In genomic region chr6:33758807-33759206, GRCh38 we compare ENCODE assay signal across 19 cellular contexts. TPM values are rescaled to one million over a fixed set of nuclear protein-coding genes. Genes with fewer than 3 reads are reported as not detected.
DNase-seq lines count a peak whose midpoint lies in the region; ATAC-seq, FAIRE-seq and TF ChIP-seq lines count a peak whose summit lies in the region.
"Had no signal": no experiment of that assay in that cellular context is flagged by ENCODE, and none has a peak within 500 bp of the region (broad histone marks: within the 10 kb centered on the region; RNA-seq: fewer than 3 reads in every experiment).

No MANE protein-coding gene starts in this region.

- H3K27ac ChIP-seq in AG04450 (ENCODE audit: low read depth, low read length) (peak overlapping the region; percentile 21), HEK293 (ENCODE audit: extremely low read depth, low read depth, low read length) (no peak overlapping the region), VCaP (peak overlapping the region; percentile 76), HepG2 (ENCODE audit: extremely low read length, insufficient read depth, low read length) (no peak overlapping the region)
- H3K27ac ChIP-seq: BLaER1, SK-N-MC had no signal

- no peak for TF ChIP-seq CTCF in AG04450 (IDR thresholded peaks at IDR 0.05; ENCODE audit: low read depth, low read length)
- no peak for TF ChIP-seq CTCF in HEK293 (tag by site-specific recombination; IDR thresholded peaks at IDR 0.05)
- TF ChIP-seq CTCF in VCaP (conservative IDR thresholded peaks at IDR 0.05): no peak
- TF ChIP-seq CTCF in HepG2 (CRISPR knock-in tag; IDR thresholded peaks at IDR 0.05): no peak

- CTCF ChIA-PET in AG04450 (lab: Charles Lee) (interaction anchor here (0.6 to 4.6 kb wide), 3 partner anchors 11 to 48 kb away, joined by 5 to 26 read pairs (median 21); partner anchors contain the start of gene UQCC2), HEK293 (lab: Yijun Ruan, JAX) (interaction anchor here (0.6 to 12.1 kb wide), 5 partner anchors 12 to 1787 kb away, joined by 3 to 193 read pairs (median 3); partner anchors contain the start of genes DXO and IP6K3), HepG2 (lab: Yijun Ruan, JAX; ENCODE audit: low intra/inter-chr PET ratio, low total read pairs) (no interaction called here)
- CTCF ChIA-PET in activated CD4-positive, alpha-beta memory T cell treated with anti-CD3 and anti-CD28 coated beads, Interleukin-2, amount 10 ng/mL, durations not matched to agents 7 days and 5 days (lab: Charles Lee): interaction anchor here (0.7 to 1.2 kb wide), 2 partner anchors 14 to 47 kb away, joined by 3 read pairs; partner anchors contain the start of gene UQCC2

- 2% methylated on average over 7 of the region's 7 CpGs for WGBS in HepG2 (ENCODE audit: low lambda C conversion rate)

- H3K27ac Mint-ChIP-seq in activated CD4-positive, alpha-beta memory T cell treated with anti-CD3 and anti-CD28 coated beads, Interleukin-2, amount 10 ng/mL, durations not matched to agents 7 days and 5 days: no peak overlapping the region

- H3K4me1 ChIP-seq in HEK293 (ENCODE audit: control insufficient read depth, insufficient read depth, low read length) (peaks cover 27% of the 10 kb centered on the region), HepG2 (ENCODE audit: insufficient read depth, low read length) (peaks cover 36% of the 10 kb centered on the region)

- POLR2A ChIA-PET in AG04450 (lab: Yijun Ruan, JAX): no interaction called here
- POLR2A ChIA-PET in HEK293 (lab: Yijun Ruan, JAX): interaction anchor here (1.2 kb wide), 1 partner anchor 9 kb away, joined by 3 read pairs; no protein-coding TSS in a partner anchor
- POLR2A ChIA-PET in HepG2 (lab: Yijun Ruan, JAX): interaction anchor here (1.8 to 3.9 kb wide), 3 partner anchors 8 to 47 kb away, joined by 5 to 48 read pairs (median 39); partner anchors contain the start of genes IP6K3 and UQCC2
- POLR2A ChIA-PET in activated CD4-positive, alpha-beta memory T cell treated with anti-CD3 and anti-CD28 coated beads, Interleukin-2, amount 10 ng/mL, durations not matched to agents 7 days and 5 days (lab: Charles Lee): interaction anchor here (1.2 kb wide), 1 partner anchor 47 kb away, joined by 4 read pairs; the partner anchor contains the start of gene UQCC2

- no peak for FAIRE-seq in HepG2 (lab: Jason Lieb, UNC)

- no peak for DNase-seq in AG04450 (ENCODE audit: low read depth, low spot score)
- no peak for DNase-seq in HepG2 (ENCODE audit: low spot score)
- DNase-seq in Right ventricle myocardium superior: no peak
- no peak for DNase-seq in KBM-7
- DNase-seq in activated CD4-positive, alpha-beta memory T cell treated with anti-CD3 and anti-CD28 coated beads, Interleukin-2, amount 10 ng/mL, durations not matched to agents 7 days and 5 days: no peak
- DNase-seq in activated CD8-positive, alpha-beta memory T cell treated with anti-CD3 and anti-CD28 coated beads, Interleukin-2, amount 50 U/mL, for 48 hours: no peak
- DNase-seq: DMS 273 treated with DMSO at 0.1 percent for 48 hours; MG63; NCI-H1930; NCI-H2171; NCI-H446 treated with DMSO at 0.1 percent for 48 hours; NK-92 treated with Interleukin-12 subunit alpha and Interleukin-12 subunit beta, amount 100 ng/mL, for 24 hours; OCI-M1; T-cell had no signal

- no peaks in the 10 kb centered on the region for H3K79me2 ChIP-seq in HepG2 (ENCODE audit: insufficient read depth, low read length)

- H3K4me3 Mint-ChIP-seq in activated CD4-positive, alpha-beta memory T cell treated with anti-CD3 and anti-CD28 coated beads, Interleukin-2, amount 10 ng/mL, durations not matched to agents 7 days and 5 days: no peak overlapping the region
- H3K4me3 Mint-ChIP-seq: T-cell had no signal

- no peak overlapping the region for H3K9ac ChIP-seq in HepG2 (ENCODE audit: insufficient read depth, low read depth, low read length)
- H3K9ac ChIP-seq: BLaER1 had no signal

- TF ChIP-seq POLR2A in HepG2 (IDR thresholded peaks at IDR 0.05; ENCODE audit: insufficient read depth in 1 of 2, low read depth in 2 of 2, low read length in 2 of 2): no peak

- no peak overlapping the region for H3K4me3 ChIP-seq in AG04450 (ENCODE audit: low read depth, low read length)
- H3K4me3 ChIP-seq in HEK293 (ENCODE audit: low read depth, low read length): no peak overlapping the region
- no peak overlapping the region for H3K4me3 ChIP-seq in HepG2 (replicated peaks in 1 of 3; ENCODE audit: insufficient read depth in 1 of 3, low read depth in 2 of 3, low read length in 3 of 3)
- H3K4me3 ChIP-seq: BLaER1, MG63, SK-N-MC had no signal

- no peaks in the 10 kb centered on the region for H3K36me3 ChIP-seq in HEK293 (ENCODE audit: control insufficient read depth in 2 of 2, insufficient read depth in 1 of 2, low read length in 2 of 2)
- no peaks in the 10 kb centered on the region for H3K36me3 ChIP-seq in HepG2 (replicated peaks in 1 of 2; ENCODE audit: control insufficient read depth in 1 of 2, insufficient read depth in 2 of 2, low read length in 2 of 2)
- H3K36me3 ChIP-seq: BLaER1, MG63 had no signal

- H3K4me1 Mint-ChIP-seq in activated CD4-positive, alpha-beta memory T cell treated with anti-CD3 and anti-CD28 coated beads, Interleukin-2, amount 10 ng/mL, durations not matched to agents 7 days and 5 days: no peaks in the 10 kb centered on the region

- intact Hi-C loops in HepG2 (cut with micrococcal nuclease; ENCODE audit: unreplicated experiment): no loop called here
- intact Hi-C loops in Right ventricle myocardium superior (cut with DNase I): no loop called here

- H3K36me3 Mint-ChIP-seq in activated CD4-positive, alpha-beta memory T cell treated with anti-CD3 and anti-CD28 coated beads, Interleukin-2, amount 10 ng/mL, durations not matched to agents 7 days and 5 days (ENCODE audit: low read depth): no peaks in the 10 kb centered on the region
- H3K36me3 Mint-ChIP-seq: T-cell had no signal

- no peaks in the 10 kb centered on the region for H3K9me3 Mint-ChIP-seq in activated CD4-positive, alpha-beta memory T cell treated with anti-CD3 and anti-CD28 coated beads, Interleukin-2, amount 10 ng/mL, durations not matched to agents 7 days and 5 days
- H3K9me3 Mint-ChIP-seq: T-cell had no signal

- no peak overlapping the region for H3K4me2 ChIP-seq in HepG2 (ENCODE audit: low read depth, low read length)
- H3K4me2 ChIP-seq: BLaER1 had no signal

- TF ChIP-seq EP300 in HepG2 (IDR thresholded peaks at IDR 0.05; ENCODE audit: low read depth in 2 of 2, low read length in 2 of 2) (no peak), HepG2 (CRISPR knock-in tag; IDR thresholded peaks at IDR 0.05; ENCODE audit: borderline replicate concordance) (no peak)

- H3K9me3 ChIP-seq in AG04450 (ENCODE audit: control insufficient read depth, insufficient read depth, low read length) (no peaks in the 10 kb centered on the region; the same call in 1 of the 2 replicates), HEK293 (ENCODE audit: control insufficient read depth, insufficient read depth, low read depth, low read length) (no peaks in the 10 kb centered on the region), HepG2 (ENCODE audit: low read length) (no peaks in the 10 kb centered on the region)
- H3K9me3 ChIP-seq: BLaER1, MG63 had no signal

- TF ChIP-seq RAD21 in HepG2 (CRISPR knock-in tag; IDR thresholded peaks at IDR 0.05): no peak

- H3K27me3 ChIP-seq in AG04450 (ENCODE audit: control insufficient read depth, insufficient read depth, low read length): peaks cover 5% of the 10 kb centered on the region
- peaks cover 0 to 6% of the 10 kb centered on the region in 2 experiments; a peak in 3 of 5 replicates for H3K27me3 ChIP-seq in HepG2 (ENCODE audit: control insufficient read depth in 1 of 2, insufficient read depth in 2 of 2, low read length in 2 of 2)
- H3K27me3 ChIP-seq: BLaER1, MG63 had no signal

- ATAC-seq in HepG2: no peak
- ATAC-seq in Right ventricle myocardium superior (ENCODE audit: poor library complexity): no peak
- ATAC-seq: T-cell had no signal

- no peaks in the 10 kb centered on the region for H4K20me1 ChIP-seq in HepG2 (ENCODE audit: insufficient read depth, low read length)

- no peaks in the 10 kb centered on the region for H3K27me3 Mint-ChIP-seq in activated CD4-positive, alpha-beta memory T cell treated with anti-CD3 and anti-CD28 coated beads, Interleukin-2, amount 10 ng/mL, durations not matched to agents 7 days and 5 days

- H2AFZ ChIP-seq in HepG2 (ENCODE audit: low read length): no peak overlapping the region

- no TSS peak for BruUV-seq in HepG2 (replicated peaks; lab: Mats Ljungman, UMichigan)

- in situ Hi-C loops in HepG2 (cut with HindIII; ENCODE audit: extremely low pct_ligation_motif_present, low pct_unique_long_range_greater_than_20kb) (no loop called here), KBM-7 (cut with MboI; ENCODE audit: low pct_unique_long_range_greater_than_20kb, low sequenced_read_pairs) (no loop called here)

RNA-seq across cellular contexts. Expression of gene IP6K3, which starts 12.1 kb away (rescaled TPM):
- polyA plus RNA-seq in AG04450 (2011; rRNA removed): 1.1 and 1.6 TPM in 2 replicates
- polyA minus RNA-seq in AG04450 (2011; rRNA and poly(A)+ RNA removed): 0.91 and 2.1 TPM in 2 replicates
- 0.11 and 0.44 TPM in 2 replicates for total RNA-seq in HepG2 (2016; rRNA removed; fragmentation: Illumina TruSeq; extraction: Trizol)
- 0.18 and 0.40 TPM in 2 replicates for total RNA-seq in HepG2 (2016; cell fraction: cytosol; rRNA removed; fragmentation: Illumina TruSeq; extraction: Trizol; ENCODE audit: low read depth)
- total RNA-seq in HepG2 (2016; cell fraction: insoluble cytoplasmic fraction; rRNA removed; fragmentation: Illumina TruSeq; extraction: Trizol): 0.28 and 0.52 TPM in 2 replicates
- 0.17 TPM in 1 of 2 replicates, not detected in the other for total RNA-seq in HepG2 (2016; cell fraction: membrane; rRNA removed; fragmentation: Illumina TruSeq; extraction: Trizol)
- 0.53 TPM in 2 replicates for total RNA-seq in HepG2 (2016; cell fraction: nucleus; rRNA removed; fragmentation: Illumina TruSeq; extraction: Trizol)
- 0.18 and 0.48 TPM in 2 replicates for polyA plus RNA-seq in HepG2 (2011; rRNA removed)
- 0.16 and 0.22 TPM in 2 replicates for polyA plus RNA-seq in HepG2 (2011; cell fraction: cytosol; rRNA removed)
- 0.63 and 0.76 TPM in 2 replicates for polyA plus RNA-seq in HepG2 (2011; cell fraction: nucleus; rRNA removed)
- polyA plus RNA-seq in HepG2 (2012): 0.13 TPM in 1 of 2 replicates, not detected in the other
- polyA plus RNA-seq in HepG2 (2016; cell fraction: cytosol; fragmentation: Illumina TruSeq; extraction: Trizol; ENCODE audit: low read depth): 0.20 and 0.21 TPM in 2 replicates
- polyA plus RNA-seq in HepG2 (2016; cell fraction: insoluble cytoplasmic fraction; fragmentation: Illumina TruSeq; extraction: Trizol; ENCODE audit: low read depth): 0.20 and 0.22 TPM in 2 replicates
- 0.86 TPM in 1 of 2 replicates, not detected in the other for polyA plus RNA-seq in HepG2 (2016; cell fraction: membrane; fragmentation: Illumina TruSeq; extraction: Trizol; ENCODE audit: low read depth)
- polyA plus RNA-seq in HepG2 (2016; cell fraction: nucleus; fragmentation: Illumina TruSeq; extraction: Trizol; ENCODE audit: insufficient read depth, low read depth): 0.40 and 0.75 TPM in 2 replicates
- 0.18 TPM in 1 of 2 replicates, not detected in the other for polyA minus RNA-seq in HepG2 (2011; rRNA and poly(A)+ RNA removed; ENCODE audit: low replicate concordance)
- polyA minus RNA-seq in HepG2 (2011; cell fraction: cytosol; rRNA and poly(A)+ RNA removed): 0.30 TPM in 1 of 2 replicates, not detected in the other
- 0.62 TPM in 1 of 2 replicates, not detected in the other for polyA minus RNA-seq in HepG2 (2011; cell fraction: nucleus; rRNA and poly(A)+ RNA removed)
- total RNA-seq in Right ventricle myocardium superior: 44.2 TPM
- not detected for total RNA-seq in activated CD4-positive, alpha-beta memory T cell treated with anti-CD3 and anti-CD28 coated beads, Interleukin-2, amount 10 ng/mL, durations not matched to agents 7 days and 5 days
- total RNA-seq: HT1080, T-cell had no signal

RNA-seq across cellular contexts. Expression of gene LEMD2, which starts 30.1 kb away (rescaled TPM):
- polyA plus RNA-seq in AG04450 (2011; rRNA removed) (47.4 and 53.9 TPM in 2 replicates), HepG2 (2011; rRNA removed) (62.9 and 76.2 TPM in 2 replicates)
- polyA minus RNA-seq in AG04450 (2011; rRNA and poly(A)+ RNA removed): 47.0 and 48.2 TPM in 2 replicates
- total RNA-seq in HepG2 (2016; rRNA removed; fragmentation: Illumina TruSeq; extraction: Trizol) (17.9 and 45.2 TPM in 2 replicates), Right ventricle myocardium superior (19.1 TPM)
- 14.2 and 15.8 TPM in 2 replicates for total RNA-seq in HepG2 (2016; cell fraction: cytosol; rRNA removed; fragmentation: Illumina TruSeq; extraction: Trizol; ENCODE audit: low read depth)
- total RNA-seq in HepG2 (2016; cell fraction: insoluble cytoplasmic fraction; rRNA removed; fragmentation: Illumina TruSeq; extraction: Trizol): 16.3 and 48.1 TPM in 2 replicates
- total RNA-seq in HepG2 (2016; cell fraction: membrane; rRNA removed; fragmentation: Illumina TruSeq; extraction: Trizol): 19.9 and 22.2 TPM in 2 replicates
- 44.0 and 55.5 TPM in 2 replicates for total RNA-seq in HepG2 (2016; cell fraction: nucleus; rRNA removed; fragmentation: Illumina TruSeq; extraction: Trizol)
- polyA plus RNA-seq in HepG2 (2011; cell fraction: cytosol; rRNA removed): 45.0 and 49.7 TPM in 2 replicates
- 115 and 140 TPM in 2 replicates for polyA plus RNA-seq in HepG2 (2011; cell fraction: nucleus; rRNA removed)
- 46.9 and 65.3 TPM in 2 replicates for polyA plus RNA-seq in HepG2 (2012)
- polyA plus RNA-seq in HepG2 (2016; cell fraction: cytosol; fragmentation: Illumina TruSeq; extraction: Trizol; ENCODE audit: low read depth): 6.6 and 7.4 TPM in 2 replicates
- polyA plus RNA-seq in HepG2 (2016; cell fraction: insoluble cytoplasmic fraction; fragmentation: Illumina TruSeq; extraction: Trizol; ENCODE audit: low read depth): 14.0 and 18.6 TPM in 2 replicates
- 12.6 and 12.8 TPM in 2 replicates for polyA plus RNA-seq in HepG2 (2016; cell fraction: membrane; fragmentation: Illumina TruSeq; extraction: Trizol; ENCODE audit: low read depth)
- 87.5 and 97.1 TPM in 2 replicates for polyA plus RNA-seq in HepG2 (2016; cell fraction: nucleus; fragmentation: Illumina TruSeq; extraction: Trizol; ENCODE audit: insufficient read depth, low read depth)
- 43.4 and 90.0 TPM in 2 replicates for polyA minus RNA-seq in HepG2 (2011; rRNA and poly(A)+ RNA removed; ENCODE audit: low replicate concordance)
- polyA minus RNA-seq in HepG2 (2011; cell fraction: cytosol; rRNA and poly(A)+ RNA removed): 30.7 and 35.8 TPM in 2 replicates
- polyA minus RNA-seq in HepG2 (2011; cell fraction: nucleus; rRNA and poly(A)+ RNA removed): 80.9 and 103 TPM in 2 replicates
- total RNA-seq in activated CD4-positive, alpha-beta memory T cell treated with anti-CD3 and anti-CD28 coated beads, Interleukin-2, amount 10 ng/mL, durations not matched to agents 7 days and 5 days: 10 to 100 TPM; 70.6 to 76.1 TPM

RNA-seq across cellular contexts. Expression of gene MLN, which starts 45.0 kb away (rescaled TPM):
- polyA plus RNA-seq in AG04450 (2011; rRNA removed): not detected in 2 replicates
- not detected in 2 replicates for polyA minus RNA-seq in AG04450 (2011; rRNA and poly(A)+ RNA removed)
- not detected in 2 replicates for total RNA-seq in HepG2 (2016; rRNA removed; fragmentation: Illumina TruSeq; extraction: Trizol)
- not detected in 2 replicates for total RNA-seq in HepG2 (2016; cell fraction: cytosol; rRNA removed; fragmentation: Illumina TruSeq; extraction: Trizol; ENCODE audit: low read depth)
- not detected in 2 replicates for total RNA-seq in HepG2 (2016; cell fraction: insoluble cytoplasmic fraction; rRNA removed; fragmentation: Illumina TruSeq; extraction: Trizol)
- not detected in 2 replicates for total RNA-seq in HepG2 (2016; cell fraction: membrane; rRNA removed; fragmentation: Illumina TruSeq; extraction: Trizol)
- total RNA-seq in HepG2 (2016; cell fraction: nucleus; rRNA removed; fragmentation: Illumina TruSeq; extraction: Trizol): not detected in 2 replicates
- polyA plus RNA-seq in HepG2 (2011; rRNA removed): not detected in 2 replicates
- polyA plus RNA-seq in HepG2 (2011; cell fraction: cytosol; rRNA removed): not detected in 2 replicates
- polyA plus RNA-seq in HepG2 (2011; cell fraction: nucleus; rRNA removed): not detected in 2 replicates
- polyA plus RNA-seq in HepG2 (2012): not detected in 2 replicates
- polyA plus RNA-seq in HepG2 (2016; cell fraction: cytosol; fragmentation: Illumina TruSeq; extraction: Trizol; ENCODE audit: low read depth): not detected in 2 replicates
- polyA plus RNA-seq in HepG2 (2016; cell fraction: insoluble cytoplasmic fraction; fragmentation: Illumina TruSeq; extraction: Trizol; ENCODE audit: low read depth): not detected in 2 replicates
- polyA plus RNA-seq in HepG2 (2016; cell fraction: membrane; fragmentation: Illumina TruSeq; extraction: Trizol; ENCODE audit: low read depth): not detected in 2 replicates
- polyA plus RNA-seq in HepG2 (2016; cell fraction: nucleus; fragmentation: Illumina TruSeq; extraction: Trizol; ENCODE audit: insufficient read depth, low read depth): not detected in 2 replicates
- not detected in 2 replicates for polyA minus RNA-seq in HepG2 (2011; rRNA and poly(A)+ RNA removed; ENCODE audit: low replicate concordance)
- polyA minus RNA-seq in HepG2 (2011; cell fraction: cytosol; rRNA and poly(A)+ RNA removed): not detected in 2 replicates
- polyA minus RNA-seq in HepG2 (2011; cell fraction: nucleus; rRNA and poly(A)+ RNA removed): not detected in 2 replicates
- not detected for total RNA-seq in Right ventricle myocardium superior
- total RNA-seq in activated CD4-positive, alpha-beta memory T cell treated with anti-CD3 and anti-CD28 coated beads, Interleukin-2, amount 10 ng/mL, durations not matched to agents 7 days and 5 days: not detected
- total RNA-seq: HT1080, T-cell had no signal

RNA-seq across cellular contexts. Expression of gene UQCC2, which starts 47.3 kb away (rescaled TPM):
- polyA plus RNA-seq in AG04450 (2011; rRNA removed) (67.9 and 84.1 TPM in 2 replicates), HepG2 (2011; rRNA removed) (82.4 and 83.3 TPM in 2 replicates)
- 15.2 and 23.4 TPM in 2 replicates for polyA minus RNA-seq in AG04450 (2011; rRNA and poly(A)+ RNA removed)
- total RNA-seq in HepG2 (2016; rRNA removed; fragmentation: Illumina TruSeq; extraction: Trizol) (238 and 273 TPM in 2 replicates), Right ventricle myocardium superior (208 TPM)
- total RNA-seq in HepG2 (2016; cell fraction: cytosol; rRNA removed; fragmentation: Illumina TruSeq; extraction: Trizol; ENCODE audit: low read depth): 120 and 154 TPM in 2 replicates
- 223 and 303 TPM in 2 replicates for total RNA-seq in HepG2 (2016; cell fraction: insoluble cytoplasmic fraction; rRNA removed; fragmentation: Illumina TruSeq; extraction: Trizol)
- 160 and 207 TPM in 2 replicates for total RNA-seq in HepG2 (2016; cell fraction: membrane; rRNA removed; fragmentation: Illumina TruSeq; extraction: Trizol)
- 53.9 and 66.5 TPM in 2 replicates for total RNA-seq in HepG2 (2016; cell fraction: nucleus; rRNA removed; fragmentation: Illumina TruSeq; extraction: Trizol)
- polyA plus RNA-seq in HepG2 (2011; cell fraction: cytosol; rRNA removed): 43.2 and 56.5 TPM in 2 replicates
- polyA plus RNA-seq in HepG2 (2011; cell fraction: nucleus; rRNA removed): 25.4 and 25.6 TPM in 2 replicates
- polyA plus RNA-seq in HepG2 (2012): 134 and 138 TPM in 2 replicates
- 161 and 200 TPM in 2 replicates for polyA plus RNA-seq in HepG2 (2016; cell fraction: cytosol; fragmentation: Illumina TruSeq; extraction: Trizol; ENCODE audit: low read depth)
- 261 and 288 TPM in 2 replicates for polyA plus RNA-seq in HepG2 (2016; cell fraction: insoluble cytoplasmic fraction; fragmentation: Illumina TruSeq; extraction: Trizol; ENCODE audit: low read depth)
- 151 and 202 TPM in 2 replicates for polyA plus RNA-seq in HepG2 (2016; cell fraction: membrane; fragmentation: Illumina TruSeq; extraction: Trizol; ENCODE audit: low read depth)
- polyA plus RNA-seq in HepG2 (2016; cell fraction: nucleus; fragmentation: Illumina TruSeq; extraction: Trizol; ENCODE audit: insufficient read depth, low read depth): 129 and 150 TPM in 2 replicates
- polyA minus RNA-seq in HepG2 (2011; rRNA and poly(A)+ RNA removed; ENCODE audit: low replicate concordance): 13.1 and 30.2 TPM in 2 replicates
- polyA minus RNA-seq in HepG2 (2011; cell fraction: cytosol; rRNA and poly(A)+ RNA removed): 12.8 and 21.1 TPM in 2 replicates
- 17.4 and 19.8 TPM in 2 replicates for polyA minus RNA-seq in HepG2 (2011; cell fraction: nucleus; rRNA and poly(A)+ RNA removed)
- total RNA-seq in activated CD4-positive, alpha-beta memory T cell treated with anti-CD3 and anti-CD28 coated beads, Interleukin-2, amount 10 ng/mL, durations not matched to agents 7 days and 5 days: 10 to 100 TPM; 70.7 to 75.3 TPM

Comparison
In these comparisons a context has a peak if more than half of its experiments do, and no peak if none do; other contexts are left out.
1. H3K27ac ChIP-seq: peak in AG04450 (single experiment) and VCaP (single experiment); none in HEK293 (single experiment) and HepG2 (single experiment).
2. RNA of gene IP6K3, which starts 12.1 kb away (total RNA-seq): 44.2 TPM in Right ventricle myocardium superior (single experiment); 0.11 to 0.53 TPM in HepG2 and not detected in activated CD4-positive, alpha-beta memory T cell treated with anti-CD3 and anti-CD28 coated beads, Interleukin-2, amount 10 ng/mL, durations not matched to agents 7 days and 5 days; every median in the first group is over 10 times any median in the second.